ENCODE assay signal across 18 cellular contexts in genomic region chr22:33341611-33342010, GRCh38.
"Had no signal": no experiment of that assay in that cellular context is flagged by ENCODE, and none has a peak within 500 bp of the region (broad histone marks: within the 10 kb centered on the region; RNA-seq: fewer than 3 reads in every experiment).

No MANE protein-coding gene starts in this region.

- H3K4me1 Mint-ChIP-seq: IgD-negative memory B cell had no signal

- H3K4me3 Mint-ChIP-seq: IgD-negative memory B cell had no signal

- ATAC-seq: K562 had no signal

- DNase-seq: Kasumi-1, MM.1S, NCI-H1092 treated with DMSO at 0.1 percent for 48 hours, NCI-H1436, NCI-H187, NCI-H2029 treated with DMSO at 0.1 percent for 48 hours, NCI-H2171, NCI-H226, NCI-H446, NCI-H510A, NCI-H524 treated with DMSO at 0.1 percent for 48 hours, NCI-H69, NCI-H774, Right ventricle myocardium superior, RPMI8226, SIG-M5 had no signal

- H3K27me3 Mint-ChIP-seq: IgD-negative memory B cell had no signal
